ENCODE assay signal across 2 cellular contexts in genomic region chr16:55207679-55208294, GRCh38.
TF ChIP-seq lines count a peak whose summit lies in the region.

No MANE protein-coding gene starts in this region.

TF ChIP-seq in HepG2, 621 proteins besides CTCF, POLR2A, EP300 and RAD21 (continued from another document):
- TF ChIP-seq, protein P1, sequence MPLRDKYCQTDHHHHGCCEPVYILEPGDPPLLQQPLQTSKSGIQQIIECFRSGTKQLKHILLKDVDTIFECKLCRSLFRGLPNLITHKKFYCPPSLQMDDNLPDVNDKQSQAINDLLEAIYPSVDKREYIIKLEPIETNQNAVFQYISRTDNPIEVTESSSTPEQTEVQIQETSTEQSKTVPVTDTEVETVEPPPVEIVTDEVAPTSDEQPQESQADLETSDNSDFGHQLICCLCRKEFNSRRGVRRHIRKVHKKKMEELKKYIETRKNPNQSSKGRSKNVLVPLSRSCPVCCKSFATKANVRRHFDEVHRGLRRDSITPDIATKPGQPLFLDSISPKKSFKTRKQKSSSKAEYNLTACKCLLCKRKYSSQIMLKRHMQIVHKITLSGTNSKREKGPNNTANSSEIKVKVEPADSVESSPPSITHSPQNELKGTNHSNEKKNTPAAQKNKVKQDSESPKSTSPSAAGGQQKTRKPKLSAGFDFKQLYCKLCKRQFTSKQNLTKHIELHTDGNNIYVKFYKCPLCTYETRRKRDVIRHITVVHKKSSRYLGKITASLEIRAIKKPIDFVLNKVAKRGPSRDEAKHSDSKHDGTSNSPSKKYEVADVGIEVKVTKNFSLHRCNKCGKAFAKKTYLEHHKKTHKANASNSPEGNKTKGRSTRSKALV (CRISPR knock-in tag; IDR thresholded peaks at IDR 0.05): no peak
- TF ChIP-seq KLF6 (CRISPR knock-in tag; IDR thresholded peaks at IDR 0.05) (no peak), ZNF224 (CRISPR knock-in tag; IDR thresholded peaks at IDR 0.05) (no peak), ZNF33B (CRISPR knock-in tag; IDR thresholded peaks at IDR 0.05) (no peak), ZNF292 (CRISPR knock-in tag; IDR thresholded peaks at IDR 0.05; ENCODE audit: borderline replicate concordance, low read depth) (no peak), HNF1A (IDR thresholded peaks at IDR 0.05; ENCODE audit: low read depth) (no peak), HNF1A (CRISPR knock-in tag; IDR thresholded peaks at IDR 0.05; ENCODE audit: borderline replicate concordance) (no peak), ZFYVE20 (CRISPR knock-in tag; IDR thresholded peaks at IDR 0.05; ENCODE audit: borderline replicate concordance, low read depth) (no peak), ZSCAN29 (CRISPR knock-in tag; conservative IDR thresholded peaks at IDR 0.05) (no peak), ZNF383 (CRISPR knock-in tag; IDR thresholded peaks at IDR 0.05; ENCODE audit: borderline replicate concordance) (no peak), ZNF207 (IDR thresholded peaks at IDR 0.05; ENCODE audit: borderline replicate concordance) (no peak), TBX3 (IDR thresholded peaks at IDR 0.05; ENCODE audit: borderline replicate concordance) (no peak), ZNF710 (CRISPR knock-in tag; IDR thresholded peaks at IDR 0.05; ENCODE audit: borderline replicate concordance) (no peak)
- TF ChIP-seq, protein P2, sequence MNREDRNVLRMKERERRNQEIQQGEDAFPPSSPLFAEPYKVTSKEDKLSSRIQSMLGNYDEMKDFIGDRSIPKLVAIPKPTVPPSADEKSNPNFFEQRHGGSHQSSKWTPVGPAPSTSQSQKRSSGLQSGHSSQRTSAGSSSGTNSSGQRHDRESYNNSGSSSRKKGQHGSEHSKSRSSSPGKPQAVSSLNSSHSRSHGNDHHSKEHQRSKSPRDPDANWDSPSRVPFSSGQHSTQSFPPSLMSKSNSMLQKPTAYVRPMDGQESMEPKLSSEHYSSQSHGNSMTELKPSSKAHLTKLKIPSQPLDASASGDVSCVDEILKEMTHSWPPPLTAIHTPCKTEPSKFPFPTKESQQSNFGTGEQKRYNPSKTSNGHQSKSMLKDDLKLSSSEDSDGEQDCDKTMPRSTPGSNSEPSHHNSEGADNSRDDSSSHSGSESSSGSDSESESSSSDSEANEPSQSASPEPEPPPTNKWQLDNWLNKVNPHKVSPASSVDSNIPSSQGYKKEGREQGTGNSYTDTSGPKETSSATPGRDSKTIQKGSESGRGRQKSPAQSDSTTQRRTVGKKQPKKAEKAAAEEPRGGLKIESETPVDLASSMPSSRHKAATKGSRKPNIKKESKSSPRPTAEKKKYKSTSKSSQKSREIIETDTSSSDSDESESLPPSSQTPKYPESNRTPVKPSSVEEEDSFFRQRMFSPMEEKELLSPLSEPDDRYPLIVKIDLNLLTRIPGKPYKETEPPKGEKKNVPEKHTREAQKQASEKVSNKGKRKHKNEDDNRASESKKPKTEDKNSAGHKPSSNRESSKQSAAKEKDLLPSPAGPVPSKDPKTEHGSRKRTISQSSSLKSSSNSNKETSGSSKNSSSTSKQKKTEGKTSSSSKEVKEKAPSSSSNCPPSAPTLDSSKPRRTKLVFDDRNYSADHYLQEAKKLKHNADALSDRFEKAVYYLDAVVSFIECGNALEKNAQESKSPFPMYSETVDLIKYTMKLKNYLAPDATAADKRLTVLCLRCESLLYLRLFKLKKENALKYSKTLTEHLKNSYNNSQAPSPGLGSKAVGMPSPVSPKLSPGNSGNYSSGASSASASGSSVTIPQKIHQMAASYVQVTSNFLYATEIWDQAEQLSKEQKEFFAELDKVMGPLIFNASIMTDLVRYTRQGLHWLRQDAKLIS (CRISPR knock-in tag; IDR thresholded peaks at IDR 0.05): no peak

TF ChIP-seq in WTC11, 78 proteins besides CTCF, POLR2A, EP300 and RAD21 (continued from another document):
- TF ChIP-seq ZNF532 (CRISPR knock-in tag; IDR thresholded peaks at IDR 0.05; ENCODE audit: borderline replicate concordance) (no peak), ZMAT4 (CRISPR knock-in tag; IDR thresholded peaks at IDR 0.05) (no peak)
- TF ChIP-seq, protein P3, sequence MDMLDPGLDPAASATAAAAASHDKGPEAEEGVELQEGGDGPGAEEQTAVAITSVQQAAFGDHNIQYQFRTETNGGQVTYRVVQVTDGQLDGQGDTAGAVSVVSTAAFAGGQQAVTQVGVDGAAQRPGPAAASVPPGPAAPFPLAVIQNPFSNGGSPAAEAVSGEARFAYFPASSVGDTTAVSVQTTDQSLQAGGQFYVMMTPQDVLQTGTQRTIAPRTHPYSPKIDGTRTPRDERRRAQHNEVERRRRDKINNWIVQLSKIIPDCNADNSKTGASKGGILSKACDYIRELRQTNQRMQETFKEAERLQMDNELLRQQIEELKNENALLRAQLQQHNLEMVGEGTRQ (CRISPR knock-in tag; IDR thresholded peaks at IDR 0.05): no peak
- TF ChIP-seq, protein P4, sequence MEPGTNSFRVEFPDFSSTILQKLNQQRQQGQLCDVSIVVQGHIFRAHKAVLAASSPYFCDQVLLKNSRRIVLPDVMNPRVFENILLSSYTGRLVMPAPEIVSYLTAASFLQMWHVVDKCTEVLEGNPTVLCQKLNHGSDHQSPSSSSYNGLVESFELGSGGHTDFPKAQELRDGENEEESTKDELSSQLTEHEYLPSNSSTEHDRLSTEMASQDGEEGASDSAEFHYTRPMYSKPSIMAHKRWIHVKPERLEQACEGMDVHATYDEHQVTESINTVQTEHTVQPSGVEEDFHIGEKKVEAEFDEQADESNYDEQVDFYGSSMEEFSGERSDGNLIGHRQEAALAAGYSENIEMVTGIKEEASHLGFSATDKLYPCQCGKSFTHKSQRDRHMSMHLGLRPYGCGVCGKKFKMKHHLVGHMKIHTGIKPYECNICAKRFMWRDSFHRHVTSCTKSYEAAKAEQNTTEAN (CRISPR knock-in tag; IDR thresholded peaks at IDR 0.05): no peak
